ENCODE assay signal across 19 cellular contexts in genomic region chr19:49120868-49121267, GRCh38. TPM values are rescaled to one million over a fixed set of nuclear protein-coding genes. Genes with fewer than 3 reads are reported as not detected.
DNase-seq lines count a peak whose midpoint lies in the region; ATAC-seq and TF ChIP-seq lines count a peak whose summit lies in the region.
"Had no signal": no experiment of that assay in that cellular context is flagged by ENCODE, and none has a peak within 500 bp of the region (broad histone marks: within the 10 kb centered on the region; RNA-seq: fewer than 3 reads in every experiment).

No MANE protein-coding gene starts in this region.

- peaks cover 9% of the 10 kb centered on the region for H3K27me3 ChIP-seq in transverse colon
- H3K27me3 ChIP-seq: right atrium auricular region had no signal

- no peak for TF ChIP-seq EP300 in transverse colon (IDR thresholded peaks at IDR 0.05; ENCODE audit: low read depth)

- peaks cover 19 to 45% (median 31%) of the 10 kb centered on the region in 4 donors for H3K4me1 ChIP-seq in transverse colon

- TF ChIP-seq POLR2A in transverse colon (IDR thresholded peaks at IDR 0.05), result no peak

- WGBS in transverse colon (ENCODE audit: low coverage in 1 of 2), 2 donors, result 96 to 100% methylated on average over 1 to 2 of the region's 2 CpGs

- POLR2A ChIA-PET in activated CD4-positive, alpha-beta memory T cell treated with anti-CD3 and anti-CD28 coated beads for 36 hours (lab: Charles Lee), result no interaction called here

- H3K4me3 Mint-ChIP-seq in stimulated activated naive CD8-positive, alpha-beta T cell treated with anti-CD3 and anti-CD28 coated beads, Interleukin-15, Interleukin-2, amounts not matched to agents 100 ng/mL and 50 ng/mL, for 24 hours, result peak overlapping the region; percentile 69
- H3K4me3 Mint-ChIP-seq in activated CD4-positive, alpha-beta memory T cell treated with anti-CD3 and anti-CD28 coated beads for 36 hours, result peak overlapping the region; percentile 25
- H3K4me3 Mint-ChIP-seq in immature natural killer cell, result peak overlapping the region; percentile 69 to 84 (median 74)

- no peak for DNase-seq in stimulated activated naive CD8-positive, alpha-beta T cell treated with anti-CD3 and anti-CD28 coated beads, Interleukin-15, Interleukin-2, amounts not matched to agents 100 U/mL and 50 U/mL, for 24 hours
- no peak for DNase-seq in activated CD4-positive, alpha-beta memory T cell treated with anti-CD3 and anti-CD28 coated beads for 36 hours
- no peak for DNase-seq in immature natural killer cell
- DNase-seq in SHP77 (lab: John Stamatoyannopoulos, UW), result no peak
- no peak for DNase-seq in transverse colon
- no peak for DNase-seq in dermis blood vessel endothelial cell
- DNase-seq in NCI-H1417 (lab: John Stamatoyannopoulos, UW), result no peak
- DNase-seq: activated CD4-positive, CD25-positive, alpha-beta regulatory T cell; activated gamma-delta T cell treated with Interleukin-2 at 50 U/mL for 16 hours; AML-193; central memory CD4-positive, alpha-beta T cell; heart right ventricle; NCI-H1048; NCI-H446; PC-3 had no signal

- H3K27me3 Mint-ChIP-seq in stimulated activated naive CD8-positive, alpha-beta T cell treated with anti-CD3 and anti-CD28 coated beads, Interleukin-15, Interleukin-2, amounts not matched to agents 100 ng/mL and 50 ng/mL, for 24 hours, result peaks cover 9% of the 10 kb centered on the region
- H3K27me3 Mint-ChIP-seq in activated CD4-positive, alpha-beta memory T cell treated with anti-CD3 and anti-CD28 coated beads for 36 hours, result peaks cover 7% of the 10 kb centered on the region
- H3K27me3 Mint-ChIP-seq in immature natural killer cell (ENCODE audit: low read depth in 3 of 3), result peaks cover 0 to 12% (median 2%) of the 10 kb centered on the region in 3 donors

- H3K27ac Mint-ChIP-seq in stimulated activated naive CD8-positive, alpha-beta T cell treated with anti-CD3 and anti-CD28 coated beads, Interleukin-15, Interleukin-2, amounts not matched to agents 100 ng/mL and 50 ng/mL, for 24 hours, result peak overlapping the region; percentile 8
- H3K27ac Mint-ChIP-seq in activated CD4-positive, alpha-beta memory T cell treated with anti-CD3 and anti-CD28 coated beads for 36 hours, result no peak overlapping the region
- peak overlapping the region in 2 of 6 donors; percentile 25 to 27 for H3K27ac Mint-ChIP-seq in immature natural killer cell

- TF ChIP-seq CTCF in transverse colon (IDR thresholded peaks at IDR 0.05), result no peak

- intact Hi-C loops in activated CD4-positive, alpha-beta memory T cell treated with anti-CD3 and anti-CD28 coated beads for 36 hours (cut with micrococcal nuclease), result no loop called here
- intact Hi-C loops in transverse colon (cut with DNase I; ENCODE audit: low total_unique reads), result no loop called here

- in situ Hi-C loops in transverse colon (cut with MboI; ENCODE audit: low pct_ligation_motif_present in 1 of 4, low pct_unique_long_range_greater_than_20kb in 1 of 4, low sequenced_read_pairs in 3 of 4), result no loop called here

- no peak overlapping the region for H3K4me3 ChIP-seq in transverse colon
- H3K4me3 ChIP-seq: GM12878 had no signal

- H3K9me3 ChIP-seq in transverse colon, result no peaks in the 10 kb centered on the region
- H3K9me3 ChIP-seq: heart right ventricle, right atrium auricular region had no signal

- no peak overlapping the region for H3K27ac ChIP-seq in transverse colon
- H3K27ac ChIP-seq: epithelial cell of prostate, heart right ventricle, right atrium auricular region had no signal

- H3K4me1 Mint-ChIP-seq in stimulated activated naive CD8-positive, alpha-beta T cell treated with anti-CD3 and anti-CD28 coated beads, Interleukin-15, Interleukin-2, amounts not matched to agents 100 ng/mL and 50 ng/mL, for 24 hours (ENCODE audit: low read depth), result peaks cover 24% of the 10 kb centered on the region
- H3K4me1 Mint-ChIP-seq in activated CD4-positive, alpha-beta memory T cell treated with anti-CD3 and anti-CD28 coated beads for 36 hours (ENCODE audit: low read depth), result peaks cover 21% of the 10 kb centered on the region
- peaks cover 25 to 34% of the 10 kb centered on the region in 2 donors for H3K4me1 Mint-ChIP-seq in immature natural killer cell

- CTCF ChIA-PET in activated CD4-positive, alpha-beta memory T cell treated with anti-CD3 and anti-CD28 coated beads for 36 hours (lab: Charles Lee), result interaction anchor here (0.7 to 1.8 kb wide), 3 partner anchors 9 to 128 kb away, joined by 3 to 5 read pairs (median 4); partner anchors contain the start of genes GYS1 and RUVBL2

- ATAC-seq in stimulated activated naive CD8-positive, alpha-beta T cell treated with anti-CD3 and anti-CD28 coated beads, Interleukin-15, Interleukin-2, amounts not matched to agents 100 U/mL and 50 U/mL, for 24 hours, result no peak
- ATAC-seq: GM12878, heart right ventricle, PC-3 had no signal

- H3K36me3 ChIP-seq in transverse colon, result no peaks in the 10 kb centered on the region
- H3K36me3 ChIP-seq: heart right ventricle, right atrium auricular region had no signal

- no peaks in the 10 kb centered on the region for H3K9me3 Mint-ChIP-seq in stimulated activated naive CD8-positive, alpha-beta T cell treated with anti-CD3 and anti-CD28 coated beads, Interleukin-15, Interleukin-2, amounts not matched to agents 100 ng/mL and 50 ng/mL, for 24 hours
- H3K9me3 Mint-ChIP-seq in activated CD4-positive, alpha-beta memory T cell treated with anti-CD3 and anti-CD28 coated beads for 36 hours, result no peaks in the 10 kb centered on the region
- H3K9me3 Mint-ChIP-seq in immature natural killer cell, result no peaks in the 10 kb centered on the region

- no peaks in the 10 kb centered on the region for H3K36me3 Mint-ChIP-seq in stimulated activated naive CD8-positive, alpha-beta T cell treated with anti-CD3 and anti-CD28 coated beads, Interleukin-15, Interleukin-2, amounts not matched to agents 100 ng/mL and 50 ng/mL, for 24 hours (ENCODE audit: low read depth)
- H3K36me3 Mint-ChIP-seq in activated CD4-positive, alpha-beta memory T cell treated with anti-CD3 and anti-CD28 coated beads for 36 hours, result no peaks in the 10 kb centered on the region
- peaks cover 0 to 3% (median 0%) of the 10 kb centered on the region in 3 donors for H3K36me3 Mint-ChIP-seq in immature natural killer cell

RNA-seq across cellular contexts. Expression of gene PPFIA3, which starts 1.5 kb away (rescaled TPM):
- 1 to 10 TPM; 3.5 to 5.0 TPM for total RNA-seq in activated CD4-positive, alpha-beta memory T cell treated with anti-CD3 and anti-CD28 coated beads for 36 hours
- under 1 TPM in 2 of 3 donors, not detected in 1; 0.07 to 0.58 TPM for polyA plus RNA-seq in immature natural killer cell
- 100 to 1,000 TPM in 1 of 4 donors, 10 to 100 TPM in 3; 18.6 to 106 (median 19.9) TPM for total RNA-seq in transverse colon
- 4.0 and 12.9 TPM in 2 replicates for total RNA-seq in dermis blood vessel endothelial cell

RNA-seq across cellular contexts. Expression of gene C19orf73, which starts 1.9 kb away (rescaled TPM):
- total RNA-seq in activated CD4-positive, alpha-beta memory T cell treated with anti-CD3 and anti-CD28 coated beads for 36 hours, result 1 to 10 TPM; 1.4 TPM
- polyA plus RNA-seq in immature natural killer cell, result 1 to 10 TPM; 2.6 to 5.5 (median 3.6) TPM
- total RNA-seq in transverse colon (10 to 100 TPM in 1 of 4 donors, 1 to 10 TPM in 2, not detected in 1; 7.5 to 12.5 (median 8.2) TPM), dermis blood vessel endothelial cell (0.65 and 1.4 TPM in 2 replicates)

RNA-seq across cellular contexts. Expression of gene LIN7B, which starts 6.7 kb away (rescaled TPM):
- total RNA-seq in activated CD4-positive, alpha-beta memory T cell treated with anti-CD3 and anti-CD28 coated beads for 36 hours, result 1 to 10 TPM; 5.1 to 5.6 TPM
- polyA plus RNA-seq in immature natural killer cell, result 1 to 10 TPM; 3.2 to 6.9 (median 5.6) TPM
- total RNA-seq in transverse colon, result 10 to 100 TPM; 14.2 to 92.8 (median 39.8) TPM
- total RNA-seq in dermis blood vessel endothelial cell, result 0.56 and 0.68 TPM in 2 replicates

RNA-seq across cellular contexts. Expression of gene HRC, which starts 34.3 kb away (rescaled TPM):
- not detected for total RNA-seq in activated CD4-positive, alpha-beta memory T cell treated with anti-CD3 and anti-CD28 coated beads for 36 hours
- polyA plus RNA-seq in immature natural killer cell, result not detected
- total RNA-seq in transverse colon, result under 1 TPM in 2 of 4 donors, not detected in 2; 0.16 to 0.82 TPM
- total RNA-seq in dermis blood vessel endothelial cell, result not detected in 2 replicates
- total RNA-seq: GM12878, PC-3 had no signal

RNA-seq across cellular contexts. Expression of gene SNRNP70, which starts 35.6 kb away (rescaled TPM):
- 100 to 1,000 TPM; 180 to 190 TPM for total RNA-seq in activated CD4-positive, alpha-beta memory T cell treated with anti-CD3 and anti-CD28 coated beads for 36 hours
- polyA plus RNA-seq in immature natural killer cell, result 10 to 100 TPM; 42.6 to 84.4 (median 48.8) TPM
- total RNA-seq in transverse colon (100 to 1,000 TPM; 216 to 682 (median 292) TPM), dermis blood vessel endothelial cell (142 and 166 TPM in 2 replicates)
